Comparison of ENCODE assay signal across 15 cellular contexts in genomic region chr10:6310977-6311376, GRCh38.
"Had no signal": no experiment of that assay in that cellular context is flagged by ENCODE, and none has a peak within 500 bp of the region (broad histone marks: within the 10 kb centered on the region; RNA-seq: fewer than 3 reads in every experiment).

No MANE protein-coding gene starts in this region.

- ATAC-seq: effector memory CD8-positive, alpha-beta T cell; heart right ventricle; left lung; psoas muscle; right cardiac atrium had no signal

- H3K4me3 ChIP-seq: esophagus squamous epithelium, heart right ventricle, left lung, psoas muscle, vagina had no signal

- H3K27ac Mint-ChIP-seq: activated T-helper 1 cell treated with anti-CD3 and anti-CD28 coated beads, Interleukin-12 subunit alpha, Interleukin-12 subunit beta, Interleukin-2, Interleukin-4 antibody, amounts not matched to agents 30 ng/mL and 10 ng/mL and 1 ng/mL, durations not matched to agents 14 hours and 24 hours and 36 hours; effector memory CD8-positive, alpha-beta T cell had no signal

- H3K9me3 Mint-ChIP-seq: effector memory CD8-positive, alpha-beta T cell had no signal

- H3K27me3 ChIP-seq: esophagus squamous epithelium, heart right ventricle, left lung, vagina had no signal

- H3K9me3 ChIP-seq: vagina had no signal

- H3K4me1 ChIP-seq: heart right ventricle, left lung, psoas muscle, vagina had no signal

- H3K27ac ChIP-seq: heart right ventricle, left lung, psoas muscle, vagina, WERI-Rb-1 had no signal

- H3K36me3 ChIP-seq: esophagus squamous epithelium, heart right ventricle, left lung, vagina, WERI-Rb-1 had no signal

- DNase-seq: activated naive CD4-positive, alpha-beta T cell; caudate nucleus; effector memory CD8-positive, alpha-beta T cell; esophagus squamous epithelium; heart right ventricle; left lung; midbrain; psoas muscle; right cardiac atrium; stimulated activated CD4-positive, alpha-beta T cell treated with anti-CD3 and anti-CD28 coated beads, Interleukin-2, amount 100 ng/mL, for 48 hours; stimulated activated naive CD4-positive, alpha-beta T cell; trophoblast cell; WERI-Rb-1 had no signal

- H3K4me3 Mint-ChIP-seq: activated T-helper 1 cell treated with anti-CD3 and anti-CD28 coated beads, Interleukin-12 subunit alpha, Interleukin-12 subunit beta, Interleukin-2, Interleukin-4 antibody, amounts not matched to agents 30 ng/mL and 10 ng/mL and 1 ng/mL, durations not matched to agents 14 hours and 24 hours and 36 hours; effector memory CD8-positive, alpha-beta T cell had no signal
